23 cellular contexts compared by ENCODE assay signal in genomic region chr3:12463686-12464085, GRCh38. TPM values are rescaled to one million over a fixed set of nuclear protein-coding genes. Genes with fewer than 3 reads are reported as not detected.
DNase-seq lines count a peak whose midpoint lies in the region; ATAC-seq and TF ChIP-seq lines count a peak whose summit lies in the region.
"Had no signal": no experiment of that assay in that cellular context is flagged by ENCODE, and none has a peak within 500 bp of the region (broad histone marks: within the 10 kb centered on the region; RNA-seq: fewer than 3 reads in every experiment).

No MANE protein-coding gene starts in this region.

- no peak overlapping the region for H2BK5ac ChIP-seq in trophoblast cell (ENCODE audit: low read depth, low read length, poor library complexity)

- H3K4me1 ChIP-seq in HEK293 (ENCODE audit: control insufficient read depth, insufficient read depth, low read length), result no peaks in the 10 kb centered on the region
- peaks cover 37% of the 10 kb centered on the region for H3K4me1 ChIP-seq in adipocyte (ENCODE audit: control insufficient read depth, insufficient read depth, low read length)
- H3K4me1 ChIP-seq in liver (ENCODE audit: control insufficient read depth in 4 of 4, insufficient read depth in 4 of 4, low read length in 3 of 4), result peaks cover 3 to 10% (median 6%) of the 10 kb centered on the region in 4 donors
- peaks cover 0 to 11% of the 10 kb centered on the region in 2 experiments for H3K4me1 ChIP-seq in trophoblast cell (ENCODE audit: control insufficient read depth in 1 of 2, insufficient read depth in 2 of 2, low read length in 2 of 2)
- H3K4me1 ChIP-seq: A549 had no signal

- no peak overlapping the region for H4K91ac ChIP-seq in trophoblast cell (ENCODE audit: low read depth, low read length)

- CTCF ChIA-PET in HEK293 (lab: Yijun Ruan, JAX), result no interaction called here

- H3K79me1 ChIP-seq in trophoblast cell (ENCODE audit: low read length), result peaks cover 8% of the 10 kb centered on the region

- no peak overlapping the region for H2AFZ ChIP-seq in trophoblast cell (ENCODE audit: insufficient read depth, low read length, poor library complexity)
- H2AFZ ChIP-seq: PC-9 had no signal

- no peak overlapping the region for H3K4me3 ChIP-seq in HEK293 (ENCODE audit: low read depth, low read length)
- no peak overlapping the region for H3K4me3 ChIP-seq in adipocyte (ENCODE audit: low read length)
- no peak overlapping the region for H3K4me3 ChIP-seq in liver (ENCODE audit: low read depth in 1 of 3, low read length in 3 of 3)
- peak overlapping the region; percentile 3 for H3K4me3 ChIP-seq in trophoblast cell (ENCODE audit: low read depth, low read length)
- H3K4me3 ChIP-seq: A549, PC-9 had no signal

- no peak overlapping the region for H3K27ac Mint-ChIP-seq in mesothelial cell of epicardium
- no peak overlapping the region for H3K27ac Mint-ChIP-seq in activated T-cell treated with anti-CD3 and anti-CD28 coated beads, Interleukin-2, amount 50 U/mL, for 72 hours

- peak overlapping the region; percentile 56 for H2BK12ac ChIP-seq in trophoblast cell (ENCODE audit: low read length)

- peak overlapping the region; percentile 2 for H3K14ac ChIP-seq in trophoblast cell (ENCODE audit: low read length)

- H3K4me2 ChIP-seq in trophoblast cell (ENCODE audit: low read length), result no peak overlapping the region
- H3K4me2 ChIP-seq: A549, PC-9 had no signal

- H3K23ac ChIP-seq in trophoblast cell (ENCODE audit: low read length), result no peak overlapping the region

- no peak overlapping the region for H3K4ac ChIP-seq in trophoblast cell (ENCODE audit: low read depth, low read length)

- no peak for ATAC-seq in activated T-cell treated with anti-CD3 and anti-CD28 coated beads, Interleukin-2, amount 50 U/mL, for 72 hours (replicated peaks in 1 of 2)
- ATAC-seq: A549 had no signal

- no peaks in the 10 kb centered on the region for H3K36me3 Mint-ChIP-seq in mesothelial cell of epicardium
- H3K36me3 Mint-ChIP-seq in activated T-cell treated with anti-CD3 and anti-CD28 coated beads, Interleukin-2, amount 50 U/mL, for 72 hours (ENCODE audit: insufficient read depth in 2 of 2), result no peaks in the 10 kb centered on the region

- no peaks in the 10 kb centered on the region for H3K27me3 ChIP-seq in adipocyte (replicated peaks; ENCODE audit: control insufficient read depth, insufficient read depth, low read length)
- no peaks in the 10 kb centered on the region for H3K27me3 ChIP-seq in liver (ENCODE audit: control insufficient read depth in 4 of 4, insufficient read depth in 4 of 4, low read length in 3 of 4)
- no peaks in the 10 kb centered on the region for H3K27me3 ChIP-seq in trophoblast cell (ENCODE audit: insufficient read depth, low read length)

- DNase-seq in adipocyte (ENCODE audit: low read depth) (no peak), trophoblast cell (no peak), RKO (ENCODE audit: low spot score) (no peak), substantia nigra (lab: John Stamatoyannopoulos, UW) (no peak), mesothelial cell of epicardium (ENCODE audit: low spot score in 2 of 2, unreplicated experiment in 2 of 2) (no peak)
- no peak for DNase-seq in activated T-cell treated with anti-CD3 and anti-CD28 coated beads, Interleukin-2, amount 50 U/mL, for 72 hours
- DNase-seq: AML-193; Calu3; DMS79 treated with DMSO at 0.1 percent for 48 hours; IMR-90; KG1; MM.1S; NCI-H2029; NCI-H446 treated with DMSO at 0.1 percent for 48 hours; NCI-H526; NCI-H82; NK-92 treated with Interleukin-12 subunit alpha and Interleukin-12 subunit beta, amount 100 ng/mL, for 24 hours; PC-9; SHP77 treated with DMSO at 0.1 percent for 48 hours had no signal

- TF ChIP-seq CTCF in HEK293 (tag by site-specific recombination; IDR thresholded peaks at IDR 0.05) (no peak), liver (IDR thresholded peaks at IDR 0.05; ENCODE audit: low read depth, low read length, missing input control) (no peak), mesothelial cell of epicardium (IDR thresholded peaks at IDR 0.05; ENCODE audit: unreplicated experiment) (no peak)

- H3K27me3 Mint-ChIP-seq in mesothelial cell of epicardium (ENCODE audit: low read depth), result no peaks in the 10 kb centered on the region
- no peaks in the 10 kb centered on the region for H3K27me3 Mint-ChIP-seq in activated T-cell treated with anti-CD3 and anti-CD28 coated beads, Interleukin-2, amount 50 U/mL, for 72 hours (ENCODE audit: low read depth)

- peaks cover 5% of the 10 kb centered on the region for H3K4me1 Mint-ChIP-seq in mesothelial cell of epicardium
- H3K4me1 Mint-ChIP-seq in activated T-cell treated with anti-CD3 and anti-CD28 coated beads, Interleukin-2, amount 50 U/mL, for 72 hours (ENCODE audit: low read depth), result peaks cover 24% of the 10 kb centered on the region

- no peak overlapping the region for H4K8ac ChIP-seq in trophoblast cell (ENCODE audit: low read depth, low read length)

- WGBS in liver, result 36% methylated on average over 1 of the region's 1 CpG
- WGBS in trophoblast cell (ENCODE audit: extremely low coverage, insufficient coverage, insufficient read length), result no CpG with 5 or more reads among the region's 1 CpG

- H3K9me3 Mint-ChIP-seq in mesothelial cell of epicardium, result no peaks in the 10 kb centered on the region
- H3K9me3 Mint-ChIP-seq in activated T-cell treated with anti-CD3 and anti-CD28 coated beads, Interleukin-2, amount 50 U/mL, for 72 hours, result no peaks in the 10 kb centered on the region

- no peaks in the 10 kb centered on the region for H3K79me2 ChIP-seq in trophoblast cell (ENCODE audit: control insufficient read depth, insufficient read depth, low read length, poor library complexity)

- H3K9me3 ChIP-seq in HEK293 (ENCODE audit: control insufficient read depth, insufficient read depth, low read depth, low read length) (no peaks in the 10 kb centered on the region), adipocyte (ENCODE audit: control insufficient read depth, low read length) (no peaks in the 10 kb centered on the region), liver (ENCODE audit: control insufficient read depth in 4 of 4, low read length in 3 of 4) (no peaks in the 10 kb centered on the region), trophoblast cell (ENCODE audit: insufficient read depth, low read depth, low read length) (no peaks in the 10 kb centered on the region)
- H3K9me3 ChIP-seq: A549 had no signal

- peak overlapping the region; percentile 15 for H3K9ac ChIP-seq in adipocyte (ENCODE audit: low read length)
- H3K9ac ChIP-seq in liver (ENCODE audit: low read depth in 1 of 2, low read length in 2 of 2), result no peak overlapping the region
- H3K9ac ChIP-seq in trophoblast cell (ENCODE audit: low read length), result no peak overlapping the region

- no peak overlapping the region for H4K12ac ChIP-seq in trophoblast cell (ENCODE audit: low read depth, low read length)

- no peak overlapping the region for H3K18ac ChIP-seq in trophoblast cell (ENCODE audit: low read length)

- TF ChIP-seq RAD21 in liver (IDR thresholded peaks at IDR 0.05), result peak; percentile 54 to 77

- H3K36me3 ChIP-seq in HEK293 (ENCODE audit: control insufficient read depth in 2 of 2, insufficient read depth in 1 of 2, low read length in 2 of 2), result no peaks in the 10 kb centered on the region
- no peaks in the 10 kb centered on the region for H3K36me3 ChIP-seq in adipocyte (ENCODE audit: control insufficient read depth, insufficient read depth, low read length, severe bottlenecking)
- H3K36me3 ChIP-seq in liver (ENCODE audit: control insufficient read depth in 4 of 4, insufficient read depth in 3 of 4, low read depth in 1 of 4, low read length in 3 of 4), result no peaks in the 10 kb centered on the region
- no peaks in the 10 kb centered on the region for H3K36me3 ChIP-seq in trophoblast cell (ENCODE audit: control insufficient read depth in 1 of 2, insufficient read depth in 2 of 2, low read length in 2 of 2)

- no peak overlapping the region for H3K4me3 Mint-ChIP-seq in mesothelial cell of epicardium
- H3K4me3 Mint-ChIP-seq in activated T-cell treated with anti-CD3 and anti-CD28 coated beads, Interleukin-2, amount 50 U/mL, for 72 hours, result no peak overlapping the region

- no peak overlapping the region for H2AK5ac ChIP-seq in trophoblast cell (ENCODE audit: low read length)

- POLR2A ChIA-PET in HEK293 (lab: Yijun Ruan, JAX), result interaction anchor here (1.1 kb wide), 1 partner anchor 19 kb away, joined by 5 read pairs; no protein-coding TSS in a partner anchor

- no peak overlapping the region for H2BK120ac ChIP-seq in trophoblast cell (ENCODE audit: insufficient read depth, low read length, poor library complexity)

- H3K27ac ChIP-seq in HEK293 (ENCODE audit: extremely low read depth, low read depth, low read length), result no peak overlapping the region
- H3K27ac ChIP-seq in liver (ENCODE audit: low read depth in 1 of 2, low read length in 2 of 2), result no peak overlapping the region
- no peak overlapping the region for H3K27ac ChIP-seq in trophoblast cell (ENCODE audit: low read depth, low read length)
- H3K27ac ChIP-seq in substantia nigra (ENCODE audit: low read depth, low read length, poor library complexity, severe bottlenecking), result no peak overlapping the region
- H3K27ac ChIP-seq: C4-2B, PC-9 had no signal

TF ChIP-seq in HEK293, 187 proteins besides CTCF, POLR2A, EP300 and RAD21 (continues in another document):
- TF ChIP-seq SCRT2 (tag by site-specific recombination; IDR thresholded peaks at IDR 0.05) (peak; percentile 95), SCRT1 (tag by site-specific recombination; IDR thresholded peaks at IDR 0.05; ENCODE audit: borderline replicate concordance) (peak; percentile 88), ZNF274 (IDR thresholded peaks at IDR 0.05; ENCODE audit: low read length) (no peak), ZNF274 (tag by site-specific recombination; IDR thresholded peaks at IDR 0.05; ENCODE audit: borderline replicate concordance) (no peak)

TF ChIP-seq in liver, 16 proteins besides CTCF, POLR2A, EP300 and RAD21 (continues in another document):
- peak; percentile 93 for TF ChIP-seq NR2F2 (IDR thresholded peaks at IDR 0.05)
- peak; percentile 33 to 80 for TF ChIP-seq EGR1 (IDR thresholded peaks at IDR 0.05; ENCODE audit: low read depth in 2 of 2)
- TF ChIP-seq JUND (IDR thresholded peaks at IDR 0.05), result peak; percentile 88 to 94
- peak; percentile 98 for TF ChIP-seq HNF4A (conservative IDR thresholded peaks at IDR 0.05)
- peak; percentile 92 for TF ChIP-seq MAX (IDR thresholded peaks at IDR 0.05)
- TF ChIP-seq RXRA (IDR thresholded peaks at IDR 0.05), result peak; percentile 95 to 97

RNA-seq across cellular contexts. Expression of gene TSEN2, which starts 20.6 kb away (rescaled TPM):
- total RNA-seq in liver, result 10 to 100 TPM in 1 of 2 donors, 1 to 10 TPM in 1; 5.6 to 14.1 TPM
- polyA plus RNA-seq in liver, result 1 to 10 TPM; 4.1 to 8.1 TPM
- polyA plus RNA-seq in trophoblast cell (2013), result 3.4 and 3.7 TPM in 2 replicates
- 29.0 to 34.0 TPM (median 30.8 TPM) in 3 replicates for total RNA-seq in mesothelial cell of epicardium
- total RNA-seq in activated T-cell treated with anti-CD3 and anti-CD28 coated beads, Interleukin-2, amount 50 U/mL, for 72 hours, result 10 to 100 TPM in 1 of 2 donors, 1 to 10 TPM in 1; 8.7 to 11.8 TPM
